Comparison of ENCODE assay signal across 9 cellular contexts in genomic region chr9:5631021-5631420, GRCh38. TPM values are rescaled to one million over a fixed set of nuclear protein-coding genes. Genes with fewer than 3 reads are reported as not detected.
A peak's percentile ranks its signal among the peaks of the same experiment; 100 is the strongest.
DNase-seq lines count a peak whose midpoint lies in the region; ATAC-seq and TF ChIP-seq lines count a peak whose summit lies in the region.
"Had no signal": no experiment of that assay in that cellular context is flagged by ENCODE, and none has a peak within 500 bp of the region (broad histone marks: within the 10 kb centered on the region; RNA-seq: fewer than 3 reads in every experiment).

No MANE protein-coding gene starts in this region.

- peaks cover 22% of the 10 kb centered on the region for H3K9me3 ChIP-seq in DOHH2 (ENCODE audit: control insufficient read depth, insufficient read depth, low read length)
- H3K9me3 ChIP-seq in endocrine pancreas (ENCODE audit: control insufficient read depth, low read length) = no peaks in the 10 kb centered on the region

- H4K20me1 ChIP-seq in DOHH2 (ENCODE audit: control insufficient read depth, insufficient read depth, low read depth, low read length) = peaks cover 15% of the 10 kb centered on the region

- peak overlapping the region; percentile 88 for H3K4me2 ChIP-seq in DOHH2 (ENCODE audit: low read length)

- TF ChIP-seq CTCF in DOHH2 (IDR thresholded peaks at IDR 0.05; ENCODE audit: low read depth, low read length, poor library complexity, severe bottlenecking) (no peak), NB4 (IDR thresholded peaks at IDR 0.05; ENCODE audit: low read depth, low read length) (no peak), osteocyte (IDR thresholded peaks at IDR 0.05) (no peak)

- no peak for TF ChIP-seq POLR2A in NB4 (IDR thresholded peaks at IDR 0.05; ENCODE audit: extremely low read depth, insufficient read length)

- H3K4me1 Mint-ChIP-seq in osteocyte (ENCODE audit: unreplicated experiment) = peaks cover 52% of the 10 kb centered on the region

- H3K4me3 Mint-ChIP-seq in osteocyte (ENCODE audit: unreplicated experiment) = peak overlapping the region; percentile 97

- H3K79me2 ChIP-seq in DOHH2 (ENCODE audit: control insufficient read depth, low read length) = peaks cover 84% of the 10 kb centered on the region

- H3K27me3 ChIP-seq in DOHH2 (ENCODE audit: control insufficient read depth, low read length) (no peaks in the 10 kb centered on the region), endocrine pancreas (ENCODE audit: control insufficient read depth, insufficient read depth, low read length) (no peaks in the 10 kb centered on the region)

- DNase-seq in NB4 (ENCODE audit: low read depth) = no peak
- DNase-seq in osteocyte (ENCODE audit: extremely low spot score, unreplicated experiment) = no peak
- DNase-seq in hippocampal formation (lab: John Stamatoyannopoulos, UW) = no peak
- DNase-seq in COLO668 (lab: John Stamatoyannopoulos, UW; ENCODE audit: unreplicated experiment) = no peak
- DNase-seq in A172 (ENCODE audit: low spot score) = no peak
- DNase-seq: NCI-H1105 had no signal

- peaks cover 22% of the 10 kb centered on the region for H3F3A ChIP-seq in DOHH2 (ENCODE audit: control insufficient read depth, insufficient read depth)

- peaks cover 11% of the 10 kb centered on the region for H3K36me3 Mint-ChIP-seq in osteocyte (ENCODE audit: unreplicated experiment)

- no peak overlapping the region for H3K27ac ChIP-seq in DOHH2 (ENCODE audit: low read depth, low read length)

- H3K9me2 ChIP-seq in DOHH2 (replicated peaks; ENCODE audit: control insufficient read depth, low read length) = no peaks in the 10 kb centered on the region

- H3K4me3 ChIP-seq in DOHH2 (ENCODE audit: low read length) (peak overlapping the region; percentile 98), NB4 (ENCODE audit: low read depth, low read length) (peak overlapping the region; percentile 69), endocrine pancreas (ENCODE audit: control insufficient read depth, insufficient read depth, low read length) (peak overlapping the region; percentile 95)

- H3K9me3 Mint-ChIP-seq in osteocyte (ENCODE audit: unreplicated experiment) = peaks cover 16% of the 10 kb centered on the region

- no peaks in the 10 kb centered on the region for H3K27me3 Mint-ChIP-seq in osteocyte (ENCODE audit: unreplicated experiment)

- no peak for ATAC-seq in HG03342 (IDR thresholded peaks at IDR 0.05; ENCODE audit: unreplicated experiment)

- H3K4me1 ChIP-seq in DOHH2 (ENCODE audit: control insufficient read depth, low read length) (peaks cover 49% of the 10 kb centered on the region), endocrine pancreas (ENCODE audit: control insufficient read depth, insufficient read depth, low read length) (peaks cover 8% of the 10 kb centered on the region)

- no peak overlapping the region for H3K9ac ChIP-seq in endocrine pancreas (ENCODE audit: control insufficient read depth, insufficient read depth, low read length)

- H3K27ac Mint-ChIP-seq in osteocyte (ENCODE audit: unreplicated experiment) = peak overlapping the region; percentile 43

- peaks cover 71% of the 10 kb centered on the region for H3K36me3 ChIP-seq in DOHH2 (ENCODE audit: control insufficient read depth, low read length)
- no peaks in the 10 kb centered on the region for H3K36me3 ChIP-seq in endocrine pancreas (ENCODE audit: control insufficient read depth, insufficient read depth, low read length)

RNA-seq across cellular contexts. Expression of gene RIC1, which starts 2.1 kb away (rescaled TPM):
- total RNA-seq in osteocyte = 52.4 and 54.7 TPM in 2 replicates
- 18.9 and 20.4 TPM in 2 replicates for total RNA-seq in A172 (2014; rRNA removed; shearing (Covaris generic))
